1 cellular context compared by ENCODE assay signal in the genomic region with DNA sequence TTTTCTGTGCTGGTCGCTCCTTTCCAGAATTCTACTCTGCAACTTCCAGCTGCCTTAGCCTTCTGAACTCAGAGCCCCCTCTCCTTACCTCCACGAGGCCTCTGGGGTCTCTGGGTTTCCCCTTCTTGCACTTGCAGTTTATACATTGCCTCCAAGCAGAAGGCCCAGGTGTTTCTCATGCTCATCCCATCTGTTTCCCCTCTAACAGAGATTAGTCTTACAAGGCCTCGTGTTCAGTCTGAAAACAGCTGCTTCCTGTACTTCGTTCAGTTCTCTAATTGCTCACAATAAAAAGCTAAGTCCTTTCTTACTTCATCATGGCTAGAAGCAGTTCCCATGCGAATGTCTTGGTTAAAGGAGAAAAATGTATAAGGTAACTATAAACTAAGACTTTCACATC.
TF ChIP-seq lines count a peak whose summit lies in the region.

No MANE protein-coding gene starts in this region.

TF ChIP-seq in K562, 482 proteins besides CTCF, POLR2A, EP300 and RAD21 (continued from another document):
- TF ChIP-seq, protein P1, sequence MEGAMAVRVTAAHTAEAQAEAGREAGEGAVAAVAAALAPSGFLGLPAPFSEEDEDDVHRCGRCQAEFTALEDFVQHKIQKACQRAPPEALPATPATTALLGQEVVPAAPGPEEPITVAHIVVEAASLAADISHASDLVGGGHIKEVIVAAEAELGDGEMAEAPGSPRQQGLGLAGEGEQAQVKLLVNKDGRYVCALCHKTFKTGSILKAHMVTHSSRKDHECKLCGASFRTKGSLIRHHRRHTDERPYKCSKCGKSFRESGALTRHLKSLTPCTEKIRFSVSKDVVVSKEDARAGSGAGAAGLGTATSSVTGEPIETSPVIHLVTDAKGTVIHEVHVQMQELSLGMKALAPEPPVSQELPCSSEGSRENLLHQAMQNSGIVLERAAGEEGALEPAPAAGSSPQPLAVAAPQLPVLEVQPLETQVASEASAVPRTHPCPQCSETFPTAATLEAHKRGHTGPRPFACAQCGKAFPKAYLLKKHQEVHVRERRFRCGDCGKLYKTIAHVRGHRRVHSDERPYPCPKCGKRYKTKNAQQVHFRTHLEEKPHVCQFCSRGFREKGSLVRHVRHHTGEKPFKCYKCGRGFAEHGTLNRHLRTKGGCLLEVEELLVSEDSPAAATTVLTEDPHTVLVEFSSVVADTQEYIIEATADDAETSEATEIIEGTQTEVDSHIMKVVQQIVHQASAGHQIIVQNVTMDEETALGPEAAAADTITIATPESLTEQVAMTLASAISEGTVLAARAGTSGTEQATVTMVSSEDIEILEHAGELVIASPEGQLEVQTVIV (CRISPR knock-in tag; IDR thresholded peaks at IDR 0.05; ENCODE audit: borderline replicate concordance) = no peak
- TF ChIP-seq RBM39 (optimal IDR thresholded peaks at IDR 0.05; ENCODE audit: low read depth, low read length) = no peak
- no peak for TF ChIP-seq SRSF3 (IDR thresholded peaks at IDR 0.05; ENCODE audit: insufficient read depth, low read length)
- TF ChIP-seq PPARD (CRISPR knock-in tag; IDR thresholded peaks at IDR 0.05) = no peak
- TF ChIP-seq, protein P2, sequence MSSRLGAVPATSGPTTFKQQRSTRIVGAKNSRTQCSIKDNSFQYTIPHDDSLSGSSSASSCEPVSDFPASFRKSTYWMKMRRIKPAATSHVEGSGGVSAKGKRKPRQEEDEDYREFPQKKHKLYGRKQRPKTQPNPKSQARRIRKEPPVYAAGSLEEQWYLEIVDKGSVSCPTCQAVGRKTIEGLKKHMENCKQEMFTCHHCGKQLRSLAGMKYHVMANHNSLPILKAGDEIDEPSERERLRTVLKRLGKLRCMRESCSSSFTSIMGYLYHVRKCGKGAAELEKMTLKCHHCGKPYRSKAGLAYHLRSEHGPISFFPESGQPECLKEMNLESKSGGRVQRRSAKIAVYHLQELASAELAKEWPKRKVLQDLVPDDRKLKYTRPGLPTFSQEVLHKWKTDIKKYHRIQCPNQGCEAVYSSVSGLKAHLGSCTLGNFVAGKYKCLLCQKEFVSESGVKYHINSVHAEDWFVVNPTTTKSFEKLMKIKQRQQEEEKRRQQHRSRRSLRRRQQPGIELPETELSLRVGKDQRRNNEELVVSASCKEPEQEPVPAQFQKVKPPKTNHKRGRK (tag; IDR thresholded peaks at IDR 0.05) = no peak
- no peak for TF ChIP-seq ILF3 (IDR thresholded peaks at IDR 0.05; ENCODE audit: borderline replicate concordance)
- TF ChIP-seq GABPB2 (CRISPR knock-in tag; conservative IDR thresholded peaks at IDR 0.05) = no peak
- TF ChIP-seq PRPF4 (IDR thresholded peaks at IDR 0.05; ENCODE audit: insufficient read depth, low read depth, low read length, poor library complexity, severe bottlenecking) = no peak
